Comparison of ENCODE assay signal across 23 cellular contexts in genomic region chr1:147882535-147882934, GRCh38. TPM values are rescaled to one million over a fixed set of nuclear protein-coding genes. Genes with fewer than 3 reads are reported as not detected.
DNase-seq lines count a peak whose midpoint lies in the region; ATAC-seq, FAIRE-seq and TF ChIP-seq lines count a peak whose summit lies in the region.
"Had no signal": no experiment of that assay in that cellular context is flagged by ENCODE, and none has a peak within 500 bp of the region (broad histone marks: within the 10 kb centered on the region; RNA-seq: fewer than 3 reads in every experiment).

No MANE protein-coding gene starts in this region.

- no peak for TF ChIP-seq POLR2A in endothelial cell of umbilical vein (IDR thresholded peaks at IDR 0.05; ENCODE audit: low read depth, low read length)

- POLR2A ChIA-PET in endothelial cell of umbilical vein (lab: Charles Lee) = no interaction called here

- TF ChIP-seq CTCF in bronchial epithelial cell (IDR thresholded peaks at IDR 0.05; ENCODE audit: insufficient read depth, low read length, severe bottlenecking) (no peak), endothelial cell of umbilical vein (IDR thresholded peaks at IDR 0.05; ENCODE audit: extremely low read depth in 1 of 2, insufficient read depth in 1 of 2, low read depth in 1 of 2, low read length in 2 of 2) (no peak)

- H3K36me3 ChIP-seq in bronchial epithelial cell (ENCODE audit: control insufficient read depth, insufficient read depth, low read length) = no peaks in the 10 kb centered on the region
- no peaks in the 10 kb centered on the region for H3K36me3 ChIP-seq in endothelial cell of umbilical vein (ENCODE audit: control insufficient read depth in 2 of 2, extremely low read depth in 1 of 2, insufficient read depth in 2 of 2, low read length in 2 of 2)
- H3K36me3 ChIP-seq: BE2C, HAP-1 had no signal

- no peak overlapping the region for H3K27ac ChIP-seq in endothelial cell of umbilical vein (ENCODE audit: insufficient read depth, low read depth, low read length)
- H3K27ac ChIP-seq: GM23248, HL-60, KMS-11 had no signal

- intact Hi-C loops in endothelial cell of umbilical vein (cut with micrococcal nuclease) = no loop called here

- BruUV-seq in endothelial cell of umbilical vein (replicated peaks; lab: Mats Ljungman, UMichigan) = no TSS peak

- no peaks in the 10 kb centered on the region for H3K79me2 ChIP-seq in endothelial cell of umbilical vein (ENCODE audit: control insufficient read depth, insufficient read depth, low read length)

- peak overlapping the region; percentile 60 for H3K4me2 ChIP-seq in endothelial cell of umbilical vein (ENCODE audit: insufficient read depth, low read length)
- H3K4me2 ChIP-seq: KMS-11 had no signal

- FAIRE-seq in G401.6 (lab: Jason Lieb, UNC) = peak; percentile 91
- no peak for FAIRE-seq in bronchial epithelial cell (lab: Jason Lieb, UNC)
- FAIRE-seq in endothelial cell of umbilical vein (lab: Jason Lieb, UNC) = no peak
- FAIRE-seq: GM12891 had no signal

- H3K9me3 ChIP-seq in endothelial cell of umbilical vein (replicated peaks; ENCODE audit: control insufficient read depth, insufficient read depth, low read length) = no peaks in the 10 kb centered on the region
- H3K9me3 ChIP-seq: HAP-1 had no signal

- H3K4me1 ChIP-seq in endothelial cell of umbilical vein (ENCODE audit: control insufficient read depth, extremely low read depth, insufficient read depth, low read length) = peaks cover 25% of the 10 kb centered on the region
- H3K4me1 ChIP-seq: BE2C, HAP-1 had no signal

- H2AFZ ChIP-seq in endothelial cell of umbilical vein (ENCODE audit: low read depth, low read length) = no peak overlapping the region
- H2AFZ ChIP-seq: GM23248 had no signal

- dilution Hi-C loops in endothelial cell of umbilical vein (cut with MboI; ENCODE audit: extremely low pct_ligation_motif_present, low sequenced_read_pairs) = no loop called here

- CTCF ChIA-PET in endothelial cell of umbilical vein (lab: Charles Lee) = interaction anchor here (0.8 to 2.0 kb wide), 4 partner anchors 10 to 181 kb away, joined by 3 to 9 read pairs (median 4); no protein-coding TSS in a partner anchor

- no peaks in the 10 kb centered on the region for H3K27me3 ChIP-seq in bronchial epithelial cell (ENCODE audit: control insufficient read depth, insufficient read depth, low read length)
- H3K27me3 ChIP-seq in endothelial cell of umbilical vein (ENCODE audit: control insufficient read depth in 2 of 2, insufficient read depth in 2 of 2, low read length in 2 of 2) = no peaks in the 10 kb centered on the region

- H3K9me1 ChIP-seq in endothelial cell of umbilical vein (replicated peaks; ENCODE audit: control insufficient read depth, extremely low read depth, insufficient read depth, low read length) = no peaks in the 10 kb centered on the region

- DNase-seq in bronchial epithelial cell (ENCODE audit: low read depth) (peak; percentile 72), endothelial cell of umbilical vein (ENCODE audit: low read depth, low spot score) (peak; percentile 48), D341Med (ENCODE audit: low spot score) (no peak), left lobe of liver (ENCODE audit: low spot score) (no peak)
- DNase-seq: ACHN; BE2C; C1 segment of cervical spinal cord; CD4-positive, CD25-positive, alpha-beta regulatory T cell; CD8-positive, alpha-beta memory T cell; COR-L47; DMS79; GM23248 had no signal

- H4K20me1 ChIP-seq in endothelial cell of umbilical vein (replicated peaks; ENCODE audit: control insufficient read depth, extremely low read depth, insufficient read depth, low read length) = no peaks in the 10 kb centered on the region

- ATAC-seq in GM18873 (IDR thresholded peaks at IDR 0.05; ENCODE audit: low FRiP score, unreplicated experiment) (no peak), GM19035 (IDR thresholded peaks at IDR 0.05; ENCODE audit: unreplicated experiment) (no peak), left lobe of liver (no peak)

- H3K4me3 ChIP-seq in bronchial epithelial cell (ENCODE audit: low read depth, low read length) = no peak overlapping the region
- no peak overlapping the region for H3K4me3 ChIP-seq in endothelial cell of umbilical vein (replicated peaks in 1 of 3; ENCODE audit: insufficient read depth in 1 of 3, low read depth in 1 of 3, low read length in 3 of 3)
- H3K4me3 ChIP-seq: GM23248, HAP-1 had no signal

- H3K9ac ChIP-seq in endothelial cell of umbilical vein (replicated peaks; ENCODE audit: extremely low read depth, insufficient read depth, low read length) = no peak overlapping the region
- H3K9ac ChIP-seq: GM23248, KMS-11 had no signal

TF ChIP-seq in endothelial cell of umbilical vein, 7 proteins besides CTCF, POLR2A, EP300 and RAD21:
- TF ChIP-seq FOS (IDR thresholded peaks at IDR 0.05; ENCODE audit: borderline replicate concordance, insufficient read depth, low read length) (peak; percentile 67), MAX (IDR thresholded peaks at IDR 0.05; ENCODE audit: insufficient read depth, insufficient read length) (no peak), JUN (IDR thresholded peaks at IDR 0.05; ENCODE audit: borderline replicate concordance, insufficient read depth, insufficient read length, low read depth) (peak; percentile 19)
TF ChIP-seq in endothelial cell of umbilical vein: peak in this region for 2.

RNA-seq across cellular contexts. Expression of gene GJA8, which starts 20.1 kb away (rescaled TPM):
- total RNA-seq in bronchial epithelial cell = not detected in 2 replicates
- not detected in 2 replicates for total RNA-seq in endothelial cell of umbilical vein
- not detected in 2 replicates for polyA plus RNA-seq in endothelial cell of umbilical vein
- polyA plus RNA-seq in endothelial cell of umbilical vein (2011; cell fraction: cytosol; rRNA removed) = not detected in 2 replicates
- not detected in 2 replicates for polyA plus RNA-seq in endothelial cell of umbilical vein (2011; cell fraction: nucleus; rRNA removed)
- not detected in 2 replicates for polyA plus RNA-seq in endothelial cell of umbilical vein (2012)
- not detected in 2 replicates for polyA minus RNA-seq in endothelial cell of umbilical vein
- polyA minus RNA-seq in endothelial cell of umbilical vein (2011; cell fraction: cytosol; rRNA and poly(A)+ RNA removed) = not detected
- not detected in 2 replicates for polyA minus RNA-seq in endothelial cell of umbilical vein (2011; cell fraction: nucleus; rRNA and poly(A)+ RNA removed)
- not detected for total RNA-seq in left lobe of liver
- total RNA-seq: A172; CD4-positive, CD25-positive, alpha-beta regulatory T cell; CD8-positive, alpha-beta memory T cell; Daoy; GM23248; H4; HT1080 had no signal
- polyA plus RNA-seq: CD4-positive, CD25-positive, alpha-beta regulatory T cell; CD8-positive, alpha-beta memory T cell; GM23248 had no signal

RNA-seq across cellular contexts. Expression of gene GPR89B, which starts 45.7 kb away (rescaled TPM):
- total RNA-seq in bronchial epithelial cell (22.8 and 33.7 TPM in 2 replicates), endothelial cell of umbilical vein (9.8 and 11.7 TPM in 2 replicates), left lobe of liver (8.5 TPM)
- polyA plus RNA-seq in endothelial cell of umbilical vein = 12.1 and 20.0 TPM in 2 replicates
- 6.8 and 7.8 TPM in 2 replicates for polyA plus RNA-seq in endothelial cell of umbilical vein (2011; cell fraction: cytosol; rRNA removed)
- 34.5 and 37.9 TPM in 2 replicates for polyA plus RNA-seq in endothelial cell of umbilical vein (2011; cell fraction: nucleus; rRNA removed)
- polyA plus RNA-seq in endothelial cell of umbilical vein (2012) = 8.1 and 10.3 TPM in 2 replicates
- 48.9 and 58.6 TPM in 2 replicates for polyA minus RNA-seq in endothelial cell of umbilical vein
- 12.3 TPM for polyA minus RNA-seq in endothelial cell of umbilical vein (2011; cell fraction: cytosol; rRNA and poly(A)+ RNA removed)
- 39.0 and 77.6 TPM in 2 replicates for polyA minus RNA-seq in endothelial cell of umbilical vein (2011; cell fraction: nucleus; rRNA and poly(A)+ RNA removed)

Comparison
In these comparisons a context has a peak if more than half of its experiments do, and no peak if none do; other contexts are left out.
1. DNase-seq: peak in bronchial epithelial cell (single experiment) and endothelial cell of umbilical vein (single experiment); none in D341Med (single experiment) and left lobe of liver (single experiment).